9 cellular contexts compared by ENCODE assay signal in the genomic region with DNA sequence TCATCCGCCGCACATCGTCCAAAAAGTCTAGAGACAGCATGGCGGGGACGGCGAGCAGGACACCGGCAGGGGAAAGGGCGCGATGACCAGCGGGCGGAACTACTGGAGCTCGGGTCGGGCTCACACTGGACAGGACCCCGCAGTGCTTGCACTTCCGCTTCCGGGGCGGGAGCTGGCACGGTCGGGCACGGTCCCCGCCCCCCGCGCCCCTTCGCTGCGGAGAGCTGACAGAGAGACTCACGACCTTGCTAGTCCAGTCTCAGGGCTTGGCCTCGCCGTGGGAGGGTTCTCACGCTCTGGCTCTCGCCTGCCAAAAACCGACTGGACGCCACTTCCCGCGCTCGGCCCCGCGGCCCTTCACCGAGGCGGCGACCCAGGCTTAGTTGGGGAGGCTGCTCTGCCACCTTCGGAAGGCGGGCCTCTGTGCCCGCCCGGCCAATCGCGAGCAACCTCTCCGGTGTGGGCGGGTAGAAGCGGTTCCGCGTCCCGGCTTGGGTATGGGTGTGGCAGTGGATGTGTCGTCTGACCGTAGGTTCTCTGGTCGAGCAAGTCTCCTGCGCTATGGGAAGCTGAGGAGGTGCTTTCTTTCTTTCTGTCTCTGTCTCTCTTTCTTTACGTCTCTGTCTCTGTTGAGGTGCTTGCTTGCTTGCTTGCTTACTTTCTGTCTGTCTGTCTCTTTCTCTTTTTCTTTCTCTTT. TPM values are rescaled to one million over a fixed set of nuclear protein-coding genes. Genes with fewer than 3 reads are reported as not detected.
DNase-seq lines count a peak whose midpoint lies in the region; ATAC-seq, FAIRE-seq and TF ChIP-seq lines count a peak whose summit lies in the region.
"Had no signal": no experiment of that assay in that cellular context is flagged by ENCODE, and none has a peak within 500 bp of the region (broad histone marks: within the 10 kb centered on the region; RNA-seq: fewer than 3 reads in every experiment).

A gene (minus strand): TSS at position 104 of the 697 bp plus-strand sequence. CDS start 64 bp downstream, at position 40.

- no peaks in the 10 kb centered on the region for H3K9me1 ChIP-seq in keratinocyte (ENCODE audit: control insufficient read depth, extremely low read depth, insufficient read depth, low read length)

- peaks cover 47% of the 10 kb centered on the region for H3K79me2 ChIP-seq in keratinocyte (ENCODE audit: control insufficient read depth, insufficient read depth, low read length)

- DNase-seq in AG09319 (ENCODE audit: extremely low read depth, low read depth) (peak; percentile 79), NCI-H446 treated with DMSO at 0.1 percent for 48 hours (lab: John Stamatoyannopoulos, UW) (peak; percentile 78), cerebellar nuclear complex (lab: John Stamatoyannopoulos, UW) (peak; percentile 82 to 87), keratinocyte (ENCODE audit: low read depth, low spot score) (peak; percentile 62)
- DNase-seq in activated CD4-positive, CD25-positive, alpha-beta regulatory T cell treated with anti-CD3 and anti-CD28 coated beads, Interleukin-2, amount 50 U/mL, for 72 hours = peak; percentile 92
- peak; percentile 84 for DNase-seq in stimulated activated CD4-positive, alpha-beta T cell treated with anti-CD3 and anti-CD28 coated beads, Interleukin-15, amount 100 ng/mL, for 1 hour (ENCODE audit: low read depth in 1 of 2, low spot score in 1 of 2)

- no peak for TF ChIP-seq CTCF in AG09319 (IDR thresholded peaks at IDR 0.05; ENCODE audit: low read depth, low read length)
- TF ChIP-seq CTCF in keratinocyte (optimal IDR thresholded peaks at IDR 0.05 in 1 of 3, IDR thresholded peaks at IDR 0.05 in 1 of 3, conservative IDR thresholded peaks at IDR 0.05 in 1 of 3; ENCODE audit: extremely low read depth in 1 of 3, insufficient read depth in 2 of 3, low read length in 3 of 3) = no peak

- H3K4me1 ChIP-seq in keratinocyte (ENCODE audit: control insufficient read depth, extremely low read depth, insufficient read depth, low read length) = peaks cover 11% of the 10 kb centered on the region

- FAIRE-seq in keratinocyte (lab: Jason Lieb, UNC) = peak; percentile 81
- FAIRE-seq: colon had no signal

- peak within 1 kb of the TSS; percentile 96 to 100 (median 96) for H3K4me3 ChIP-seq in keratinocyte (ENCODE audit: control insufficient read depth in 2 of 3, extremely low read depth in 1 of 3, insufficient read depth in 2 of 3, low read depth in 1 of 3, low read length in 3 of 3)

- no peaks in the 10 kb centered on the region for H4K20me1 ChIP-seq in keratinocyte (ENCODE audit: control insufficient read depth, extremely low read depth, insufficient read depth, low read length)

- H3K27ac ChIP-seq in keratinocyte (ENCODE audit: control insufficient read depth, insufficient read depth, low read length) = peak within 1 kb of the TSS; percentile 81

- peak within 1 kb of the TSS; percentile 91 for H3K4me2 ChIP-seq in keratinocyte (ENCODE audit: control insufficient read depth, extremely low read depth, insufficient read depth, low read depth, low read length)

- H3K27me3 ChIP-seq in keratinocyte (ENCODE audit: control insufficient read depth, extremely low read depth, insufficient read depth, low read length) = no peaks in the 10 kb centered on the region

- H3K9ac ChIP-seq in keratinocyte (ENCODE audit: control insufficient read depth, extremely low read depth, insufficient read depth, low read length) = peak within 1 kb of the TSS; percentile 94

- ATAC-seq in GM19035 (IDR thresholded peaks at IDR 0.05; ENCODE audit: unreplicated experiment) = peak; percentile 89
- peak; percentile 94 for ATAC-seq in HG03354 (IDR thresholded peaks at IDR 0.05; ENCODE audit: poor library complexity, severe bottlenecking, unreplicated experiment)

- dilution Hi-C loops in keratinocyte (cut with MboI; ENCODE audit: extremely low pct_ligation_motif_present, low sequenced_read_pairs) = no loop called here

- H3K9me3 ChIP-seq in keratinocyte (ENCODE audit: control insufficient read depth, low read depth, low read length) = no peaks in the 10 kb centered on the region

- H2AFZ ChIP-seq in keratinocyte (ENCODE audit: control insufficient read depth, low read length) = peak within 1 kb of the TSS; percentile 98

- H3K36me3 ChIP-seq in keratinocyte (ENCODE audit: control insufficient read depth in 2 of 2, extremely low read depth in 1 of 2, insufficient read depth in 2 of 2, low read length in 2 of 2) = no peaks in the 10 kb centered on the region

RNA-seq across cellular contexts. Expression of the gene that starts here (rescaled TPM):
- 110 to 195 TPM (median 115 TPM) in 3 replicates for polyA plus RNA-seq in keratinocyte
- 92.3 TPM for polyA plus RNA-seq in keratinocyte (2011; ENCODE audit: low read depth)
- polyA plus RNA-seq in keratinocyte (2011; cell fraction: cytosol; rRNA removed) = 103 and 105 TPM in 2 replicates
- 56.9 and 107 TPM in 2 replicates for polyA plus RNA-seq in keratinocyte (2011; cell fraction: nucleus; rRNA removed)
- 122 and 135 TPM in 2 replicates for polyA plus RNA-seq in keratinocyte (2012; ENCODE audit: low replicate concordance)
- 30.7 to 81.4 TPM (median 35.1 TPM) in 3 replicates for polyA minus RNA-seq in keratinocyte
- 67.5 TPM for polyA minus RNA-seq in keratinocyte (2011; cell fraction: cytosol; rRNA and poly(A)+ RNA removed)
- polyA minus RNA-seq in keratinocyte (2011; cell fraction: nucleus; rRNA and poly(A)+ RNA removed) = 28.9 and 39.7 TPM in 2 replicates

Comparison
In these comparisons a context has a peak if more than half of its experiments do, and no peak if none do; other contexts are left out.
1. Peak in every context shown above with its lines: DNase-seq, ATAC-seq, H3K4me3 ChIP-seq and H3K27ac ChIP-seq.